6 cellular contexts compared by ENCODE assay signal in the genomic region with DNA sequence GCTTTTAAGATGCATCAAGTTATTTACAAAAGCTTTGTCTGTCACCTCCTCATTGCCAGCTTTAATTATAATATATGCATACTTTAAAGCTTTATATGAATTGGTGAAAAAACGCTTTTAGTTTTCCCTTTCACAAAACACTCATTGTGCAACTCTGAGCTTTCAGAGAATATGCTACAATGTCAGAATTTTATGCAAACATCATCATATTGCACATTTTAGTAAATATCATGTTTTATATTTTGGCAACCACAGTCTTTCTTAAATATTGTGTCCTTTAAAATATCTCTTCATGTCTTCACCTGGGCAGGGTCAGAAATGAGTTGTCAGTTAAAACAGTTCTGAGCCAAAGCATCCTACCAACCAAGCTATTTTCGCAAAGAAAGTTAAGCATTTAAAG.
"Had no signal": no experiment of that assay in that cellular context is flagged by ENCODE, and none has a peak within 500 bp of the region (broad histone marks: within the 10 kb centered on the region; RNA-seq: fewer than 3 reads in every experiment).

No MANE protein-coding gene starts in this region.

- H3K9ac ChIP-seq: KMS-11 had no signal

- FAIRE-seq: HTR-8/SVneo, K562 had no signal

- ATAC-seq: K562 had no signal

- H3K4me2 ChIP-seq: KMS-11 had no signal

- H3K27ac ChIP-seq: HL-60, KMS-11 had no signal

- DNase-seq: KBM-7, KG1 had no signal

- H3K4me3 ChIP-seq: K562 had no signal
